Comparison of ENCODE assay signal across 21 cellular contexts in genomic region chr6:117079946-117080345, GRCh38.
"Had no signal": no experiment of that assay in that cellular context is flagged by ENCODE, and none has a peak within 500 bp of the region (broad histone marks: within the 10 kb centered on the region; RNA-seq: fewer than 3 reads in every experiment).

No MANE protein-coding gene starts in this region.

- H3K9me3 ChIP-seq: lower lobe of right lung, ovary, right atrium auricular region, right lobe of liver, thoracic aorta, tibial artery, upper lobe of right lung had no signal

- DNase-seq: hippocampal formation; kidney glomerular epithelial cell; left cardiac atrium; left ventricle myocardium superior; lower lobe of right lung; mammary epithelial cell; mesenchymal stem cell; naive B cell; natural killer cell; ovary; right lobe of liver; small intestine; spleen; stimulated activated CD4-positive, alpha-beta T cell treated with anti-CD3 and anti-CD28 coated beads, Interleukin-4, amount 100 ng/mL, for 24 hours; stimulated activated naive CD4-positive, alpha-beta T cell; tibial artery; trophoblast cell; upper lobe of right lung had no signal

- H3K27ac ChIP-seq: lower lobe of right lung, ovary, right atrium auricular region, right lobe of liver, spleen, suprapubic skin, thoracic aorta, tibial artery, upper lobe of right lung had no signal

- H3K4me1 ChIP-seq: lower lobe of right lung, right atrium auricular region, right lobe of liver, spleen, suprapubic skin, tibial artery, upper lobe of right lung had no signal

- H3K36me3 ChIP-seq: lower lobe of right lung, ovary, right atrium auricular region, right lobe of liver, spleen, suprapubic skin, thoracic aorta, tibial artery, upper lobe of right lung had no signal

- H3K4me3 ChIP-seq: lower lobe of right lung, ovary, right atrium auricular region, right lobe of liver, spleen, suprapubic skin, thoracic aorta, tibial artery, upper lobe of right lung had no signal

- H3K27me3 ChIP-seq: ovary, right atrium auricular region, right lobe of liver, spleen, suprapubic skin, tibial artery, upper lobe of right lung had no signal
